In the genomic region with DNA sequence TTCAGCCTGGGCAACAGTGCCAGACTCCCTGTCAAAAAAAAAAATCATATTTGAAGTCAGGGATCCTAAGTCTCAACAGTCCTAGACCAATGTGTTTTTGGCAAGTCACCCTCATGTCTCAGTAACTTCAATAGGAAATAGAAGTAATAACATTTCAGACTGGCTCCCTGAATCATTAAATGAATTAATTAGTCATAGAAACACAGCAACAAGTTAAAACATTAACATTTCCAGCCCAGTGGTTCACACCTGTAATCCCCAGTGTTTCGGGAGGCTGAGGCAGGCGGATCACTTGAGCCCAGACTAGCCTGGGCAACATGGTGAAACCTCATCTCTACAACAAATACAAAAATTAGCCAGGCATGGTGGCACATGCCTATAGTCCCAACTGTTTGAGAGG, we compare ENCODE assay signal across 30 cellular contexts.
"Had no signal": no experiment of that assay in that cellular context is flagged by ENCODE, and none has a peak within 500 bp of the region (broad histone marks: within the 10 kb centered on the region; RNA-seq: fewer than 3 reads in every experiment).

No MANE protein-coding gene starts in this region.

- H3K9me3 Mint-ChIP-seq: activated CD4-positive, alpha-beta memory T cell treated with anti-CD3 and anti-CD28 coated beads for 36 hours; activated CD4-positive, alpha-beta T cell treated with anti-CD3 and anti-CD28 coated beads, Interleukin-2, amount 10 ng/mL, durations not matched to agents 24 days and 14 days; activated T-cell treated with anti-CD3 and anti-CD28 coated beads, Interleukin-2, amount 50 U/mL, for 24 hours; activated T-cell treated with anti-CD3 and anti-CD28 coated beads, Interleukin-2, amount 50 U/mL, for 72 hours; activated T-helper 17 cell treated with anti-CD3 and anti-CD28 coated beads, Interleukin-2, amount 50 U/mL, for 72 hours; effector memory CD8-positive, alpha-beta T cell had no signal

- H3K4me3 ChIP-seq: esophagus muscularis mucosa, gastrocnemius medialis, heart left ventricle had no signal

- H3K36me3 Mint-ChIP-seq: activated CD4-positive, alpha-beta memory T cell treated with anti-CD3 and anti-CD28 coated beads for 36 hours; activated CD8-positive, alpha-beta memory T cell treated with anti-CD3 and anti-CD28 coated beads, Interleukin-2, amount 10 ng/mL, durations not matched to agents 7 days and 5 days had no signal

- DNase-seq: activated CD4-positive, alpha-beta memory T cell treated with anti-CD3 and anti-CD28 coated beads for 36 hours; activated CD4-positive, alpha-beta T cell treated with anti-CD3 and anti-CD28 coated beads for 36 hours; activated CD4-positive, alpha-beta T cell treated with anti-CD3 and anti-CD28 coated beads, Interleukin-2, amount 10 ng/mL, durations not matched to agents 24 days and 14 days; activated CD4-positive, CD25-positive, alpha-beta regulatory T cell; activated CD4-positive, CD25-positive, alpha-beta regulatory T cell treated with anti-CD3 and anti-CD28 coated beads, Interleukin-2, amount 50 U/mL, for 72 hours; activated CD8-positive, alpha-beta memory T cell treated with anti-CD3 and anti-CD28 coated beads, Interleukin-2, amount 10 ng/mL, durations not matched to agents 7 days and 5 days; activated CD8-positive, alpha-beta memory T cell treated with anti-CD3 and anti-CD28 coated beads, Interleukin-2, amount 50 U/mL, for 4 hours; activated CD8-positive, alpha-beta T cell treated with anti-CD3 and anti-CD28 coated beads, Interleukin-2, amount 10 ng/mL, durations not matched to agents 7 days and 5 days; activated effector memory CD4-positive, alpha-beta T cell treated with Interleukin-2 at 50 U/mL for 16 hours; activated gamma-delta T cell treated with Interleukin-2 at 50 U/mL for 16 hours; activated naive CD4-positive, alpha-beta T cell treated with anti-CD3 and anti-CD28 coated beads, Interleukin-2, amount 50 U/mL, for 16 hours; activated naive CD4-positive, alpha-beta T cell treated with Interleukin-2 at 50 U/mL for 16 hours; activated T-cell treated with anti-CD3 and anti-CD28 coated beads, Interleukin-2, amount 50 U/mL, for 24 hours; activated T-cell treated with anti-CD3 and anti-CD28 coated beads, Interleukin-2, amount 50 U/mL, for 72 hours; amniotic stem cell; anterior cingulate cortex; brain microvascular endothelial cell; caudate nucleus; cortex of kidney; dermis blood vessel endothelial cell; effector CD4-positive, alpha-beta T cell; effector memory CD8-positive, alpha-beta T cell; foreskin keratinocyte; gastrocnemius medialis; glutamatergic neuron; heart left ventricle; T-helper 2 cell had no signal

- H3K4me3 Mint-ChIP-seq: activated CD4-positive, alpha-beta memory T cell treated with anti-CD3 and anti-CD28 coated beads for 36 hours; activated CD4-positive, alpha-beta T cell treated with anti-CD3 and anti-CD28 coated beads for 36 hours; activated CD4-positive, alpha-beta T cell treated with anti-CD3 and anti-CD28 coated beads, Interleukin-2, amount 10 ng/mL, durations not matched to agents 24 days and 14 days; activated CD8-positive, alpha-beta memory T cell treated with anti-CD3 and anti-CD28 coated beads, Interleukin-2, amount 10 ng/mL, durations not matched to agents 7 days and 5 days; activated CD8-positive, alpha-beta T cell treated with anti-CD3 and anti-CD28 coated beads, Interleukin-2, amount 10 ng/mL, durations not matched to agents 7 days and 5 days; activated naive CD8-positive, alpha-beta T cell; activated T-cell treated with anti-CD3 and anti-CD28 coated beads, Interleukin-2, amount 50 U/mL, for 24 hours; activated T-cell treated with anti-CD3 and anti-CD28 coated beads, Interleukin-2, amount 50 U/mL, for 72 hours; activated T-helper 17 cell treated with anti-CD3 and anti-CD28 coated beads, Interleukin-2, amount 50 U/mL, for 72 hours; effector memory CD8-positive, alpha-beta T cell had no signal

- H3K27ac Mint-ChIP-seq: activated CD4-positive, alpha-beta memory T cell treated with anti-CD3 and anti-CD28 coated beads for 36 hours; activated CD4-positive, alpha-beta T cell treated with anti-CD3 and anti-CD28 coated beads for 36 hours; activated CD4-positive, alpha-beta T cell treated with anti-CD3 and anti-CD28 coated beads, Interleukin-2, amount 10 ng/mL, durations not matched to agents 24 days and 14 days; activated CD8-positive, alpha-beta memory T cell treated with anti-CD3 and anti-CD28 coated beads, Interleukin-2, amount 10 ng/mL, durations not matched to agents 7 days and 5 days; activated CD8-positive, alpha-beta T cell treated with anti-CD3 and anti-CD28 coated beads, Interleukin-2, amount 10 ng/mL, durations not matched to agents 7 days and 5 days; activated naive CD8-positive, alpha-beta T cell; activated T-cell treated with anti-CD3 and anti-CD28 coated beads, Interleukin-2, amount 50 U/mL, for 24 hours; activated T-cell treated with anti-CD3 and anti-CD28 coated beads, Interleukin-2, amount 50 U/mL, for 72 hours; activated T-helper 17 cell treated with anti-CD3 and anti-CD28 coated beads, Interleukin-2, amount 50 U/mL, for 72 hours; effector memory CD8-positive, alpha-beta T cell had no signal

- H3K27me3 Mint-ChIP-seq: activated CD4-positive, alpha-beta T cell treated with anti-CD3 and anti-CD28 coated beads for 36 hours; activated naive CD8-positive, alpha-beta T cell; activated T-cell treated with anti-CD3 and anti-CD28 coated beads, Interleukin-2, amount 50 U/mL, for 24 hours; activated T-helper 17 cell treated with anti-CD3 and anti-CD28 coated beads, Interleukin-2, amount 50 U/mL, for 72 hours; effector memory CD8-positive, alpha-beta T cell had no signal

- H3K4me1 Mint-ChIP-seq: activated CD4-positive, alpha-beta T cell treated with anti-CD3 and anti-CD28 coated beads for 36 hours; activated CD4-positive, alpha-beta T cell treated with anti-CD3 and anti-CD28 coated beads, Interleukin-2, amount 10 ng/mL, durations not matched to agents 24 days and 14 days; activated CD8-positive, alpha-beta memory T cell treated with anti-CD3 and anti-CD28 coated beads, Interleukin-2, amount 10 ng/mL, durations not matched to agents 7 days and 5 days; activated T-helper 17 cell treated with anti-CD3 and anti-CD28 coated beads, Interleukin-2, amount 50 U/mL, for 72 hours had no signal
